Comparison of ENCODE assay signal across 16 cellular contexts in the genomic region with DNA sequence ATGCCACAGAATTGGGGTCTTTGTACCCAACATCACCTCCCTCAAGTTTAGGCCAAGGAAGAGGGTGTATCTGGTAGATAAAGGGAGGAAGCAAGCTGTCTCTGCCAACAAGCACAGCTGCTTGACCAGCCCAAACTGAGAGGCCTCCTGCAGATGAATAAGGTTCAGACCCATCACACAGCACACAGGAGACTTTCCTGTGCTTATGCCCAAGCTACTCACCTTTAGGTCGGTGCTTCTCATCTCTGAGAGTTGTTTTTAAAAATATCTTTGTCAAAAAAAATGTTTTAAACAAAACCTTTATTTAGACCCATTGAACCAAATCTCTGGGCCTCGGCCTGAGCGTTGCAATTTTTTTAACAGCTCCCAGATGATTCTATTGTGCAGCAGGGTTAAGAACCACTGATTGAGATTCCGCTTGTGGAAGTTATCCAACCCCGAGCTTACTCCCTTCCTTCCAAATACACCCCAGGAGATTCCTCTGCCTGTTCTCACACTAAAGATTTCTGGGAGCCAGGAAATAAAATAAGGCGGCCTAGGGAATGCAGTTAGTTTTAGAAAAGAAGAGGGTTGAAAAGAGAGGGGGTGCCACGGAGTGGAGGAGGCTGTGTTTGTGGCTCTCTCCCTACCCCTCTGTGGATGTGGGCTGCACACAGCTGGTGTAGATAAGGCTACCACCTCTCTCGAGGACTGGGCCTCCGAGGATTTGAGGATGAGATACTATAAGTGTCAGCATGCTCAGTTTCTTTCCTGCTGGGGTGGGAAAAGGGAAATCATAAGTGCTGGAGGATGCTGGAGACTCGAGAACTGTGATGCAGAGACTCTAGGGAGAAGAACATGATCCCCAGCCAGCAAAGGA. TPM values are rescaled to one million over a fixed set of nuclear protein-coding genes. Genes with fewer than 3 reads are reported as not detected.
DNase-seq lines count a peak whose midpoint lies in the region; ATAC-seq and TF ChIP-seq lines count a peak whose summit lies in the region.
"Had no signal": no experiment of that assay in that cellular context is flagged by ENCODE, and none has a peak within 500 bp of the region (broad histone marks: within the 10 kb centered on the region; RNA-seq: fewer than 3 reads in every experiment).

No MANE protein-coding gene starts in this region.

- no peaks in the 10 kb centered on the region for H3K36me3 ChIP-seq in MM.1S (replicated peaks; ENCODE audit: insufficient read depth, low read length)
- H3K36me3 ChIP-seq: cardiac muscle cell had no signal

- H3K27ac Mint-ChIP-seq in glutamatergic neuron (ENCODE audit: unreplicated experiment) (peak overlapping the region; percentile 34), CD14-positive monocyte (peak overlapping the region in 2 of 7 donors; percentile 50 to 68)
- H3K27ac Mint-ChIP-seq in stimulated activated memory B cell treated with anti-CD40 and anti-IgM and Interleukin-4, amounts not matched to agents 10 μg/mL and 1 μg/mL and 100 μg/mL, for 72 hours: peak overlapping the region; percentile 66

- H3K79me2 ChIP-seq in MM.1S (ENCODE audit: low read length): no peaks in the 10 kb centered on the region

- H3K4me1 ChIP-seq in MM.1S (ENCODE audit: low read length): peaks cover 57% of the 10 kb centered on the region

- H3K4me3 Mint-ChIP-seq in glutamatergic neuron (ENCODE audit: unreplicated experiment) (peak overlapping the region; percentile 17), CD14-positive monocyte (no peak overlapping the region)
- H3K4me3 Mint-ChIP-seq in stimulated activated memory B cell treated with anti-CD40 and anti-IgM and Interleukin-4, amounts not matched to agents 10 μg/mL and 1 μg/mL and 100 μg/mL, for 72 hours: no peak overlapping the region

- H3K27me3 Mint-ChIP-seq in glutamatergic neuron (ENCODE audit: unreplicated experiment) (no peaks in the 10 kb centered on the region), CD14-positive monocyte (ENCODE audit: low read depth in 3 of 3) (peaks cover 0 to 2% (median 0%) of the 10 kb centered on the region in 3 donors)
- no peaks in the 10 kb centered on the region for H3K27me3 Mint-ChIP-seq in stimulated activated memory B cell treated with anti-CD40 and anti-IgM and Interleukin-4, amounts not matched to agents 10 μg/mL and 1 μg/mL and 100 μg/mL, for 72 hours

- H3F3A ChIP-seq in MM.1S (ENCODE audit: insufficient read depth, low read length): peaks cover 45% of the 10 kb centered on the region

- H3K4me3 ChIP-seq in MM.1S (ENCODE audit: low read length): peak overlapping the region; percentile 14; the same call in 1 of the 2 replicates
- H3K4me3 ChIP-seq: cardiac muscle cell, psoas muscle had no signal

- no peaks in the 10 kb centered on the region for H3K9me2 ChIP-seq in MM.1S (replicated peaks; ENCODE audit: insufficient read depth, low read length)

- H3K9ac ChIP-seq in MM.1S (ENCODE audit: low read length): peak overlapping the region; percentile 38

- H3K27me3 ChIP-seq in MM.1S (replicated peaks; ENCODE audit: insufficient read depth, low read length): no peaks in the 10 kb centered on the region
- H3K27me3 ChIP-seq: cardiac muscle cell had no signal

- peak overlapping the region; percentile 32 for H2AFZ ChIP-seq in MM.1S (ENCODE audit: low read length)

- H3K9me3 ChIP-seq in MM.1S (replicated peaks; ENCODE audit: insufficient read depth, low read length): no peaks in the 10 kb centered on the region
- H3K9me3 ChIP-seq: psoas muscle had no signal

- DNase-seq in MM.1S (peak; percentile 69), glutamatergic neuron (no peak), CD14-positive monocyte (ENCODE audit: low spot score) (no peak), kidney tubule cell (ENCODE audit: low spot score) (no peak), GM03348 (ENCODE audit: low spot score) (no peak), UCSD-AML1 (lab: John Stamatoyannopoulos, UW; ENCODE audit: unreplicated experiment) (no peak)
- DNase-seq: activated CD4-positive, alpha-beta T cell treated with anti-CD3 and anti-CD28 coated beads, Interleukin-2, amount 50 U/mL, for 1 hour; EL; NCI-H2171 treated with DMSO at 0.1 percent for 48 hours; stimulated activated CD4-positive, alpha-beta T cell treated with anti-CD3 and anti-CD28 coated beads, Interleukin-4, amount 100 ng/mL, for 24 hours; stimulated activated naive CD4-positive, alpha-beta T cell treated with Interleukin-2 at 50 U/mL for 16 hours; T-helper 1 cell had no signal

- intact Hi-C loops in CD14-positive monocyte (cut with micrococcal nuclease): no loop called here

- H3K4me2 ChIP-seq in MM.1S (ENCODE audit: low read depth, low read length): peak overlapping the region; percentile 75

- no peaks in the 10 kb centered on the region for H4K20me1 ChIP-seq in MM.1S (ENCODE audit: insufficient read depth, low read length)

- peaks cover 30% of the 10 kb centered on the region for H3K4me1 Mint-ChIP-seq in glutamatergic neuron (ENCODE audit: low read depth, unreplicated experiment)
- peaks cover 33% of the 10 kb centered on the region for H3K4me1 Mint-ChIP-seq in stimulated activated memory B cell treated with anti-CD40 and anti-IgM and Interleukin-4, amounts not matched to agents 10 μg/mL and 1 μg/mL and 100 μg/mL, for 72 hours
- peaks cover 46% of the 10 kb centered on the region for H3K4me1 Mint-ChIP-seq in CD14-positive monocyte

- peak overlapping the region; percentile 87 for H3K27ac ChIP-seq in MM.1S (ENCODE audit: low read length)
- H3K27ac ChIP-seq: cardiac muscle cell had no signal

- TF ChIP-seq CTCF in MM.1S (IDR thresholded peaks at IDR 0.05; ENCODE audit: low read length) (no peak), glutamatergic neuron (IDR thresholded peaks at IDR 0.05; ENCODE audit: partially characterized antibody, unreplicated experiment) (no peak), CD14-positive monocyte (IDR thresholded peaks at IDR 0.05) (no peak)

- peak; percentile 41 for ATAC-seq in GM19455 (IDR thresholded peaks at IDR 0.05; ENCODE audit: unreplicated experiment)
- ATAC-seq in stimulated activated memory B cell treated with anti-CD40 and anti-IgM and Interleukin-4, amounts not matched to agents 10 μg/mL and 1 μg/mL and 100 μg/mL, for 72 hours: no peak

- H3K9me3 Mint-ChIP-seq in glutamatergic neuron (ENCODE audit: unreplicated experiment): no peaks in the 10 kb centered on the region
- H3K9me3 Mint-ChIP-seq in stimulated activated memory B cell treated with anti-CD40 and anti-IgM and Interleukin-4, amounts not matched to agents 10 μg/mL and 1 μg/mL and 100 μg/mL, for 72 hours: no peaks in the 10 kb centered on the region
- H3K9me3 Mint-ChIP-seq in CD14-positive monocyte: peaks cover 0 to 4% (median 0%) of the 10 kb centered on the region in 7 donors

- H3K36me3 Mint-ChIP-seq in glutamatergic neuron (ENCODE audit: unreplicated experiment): no peaks in the 10 kb centered on the region
- H3K36me3 Mint-ChIP-seq in stimulated activated memory B cell treated with anti-CD40 and anti-IgM and Interleukin-4, amounts not matched to agents 10 μg/mL and 1 μg/mL and 100 μg/mL, for 72 hours: no peaks in the 10 kb centered on the region
- peaks cover 5 to 11% of the 10 kb centered on the region in 2 donors for H3K36me3 Mint-ChIP-seq in CD14-positive monocyte

RNA-seq across cellular contexts. Expression of gene SP3, which starts 24.9 kb away (rescaled TPM):
- total RNA-seq in glutamatergic neuron (ENCODE audit: unreplicated experiment): 79.9 TPM
- 10 to 100 TPM; 44.8 to 54.2 TPM for polyA plus RNA-seq in CD14-positive monocyte
